Comparison of ENCODE assay signal across 9 cellular contexts in the genomic region with DNA sequence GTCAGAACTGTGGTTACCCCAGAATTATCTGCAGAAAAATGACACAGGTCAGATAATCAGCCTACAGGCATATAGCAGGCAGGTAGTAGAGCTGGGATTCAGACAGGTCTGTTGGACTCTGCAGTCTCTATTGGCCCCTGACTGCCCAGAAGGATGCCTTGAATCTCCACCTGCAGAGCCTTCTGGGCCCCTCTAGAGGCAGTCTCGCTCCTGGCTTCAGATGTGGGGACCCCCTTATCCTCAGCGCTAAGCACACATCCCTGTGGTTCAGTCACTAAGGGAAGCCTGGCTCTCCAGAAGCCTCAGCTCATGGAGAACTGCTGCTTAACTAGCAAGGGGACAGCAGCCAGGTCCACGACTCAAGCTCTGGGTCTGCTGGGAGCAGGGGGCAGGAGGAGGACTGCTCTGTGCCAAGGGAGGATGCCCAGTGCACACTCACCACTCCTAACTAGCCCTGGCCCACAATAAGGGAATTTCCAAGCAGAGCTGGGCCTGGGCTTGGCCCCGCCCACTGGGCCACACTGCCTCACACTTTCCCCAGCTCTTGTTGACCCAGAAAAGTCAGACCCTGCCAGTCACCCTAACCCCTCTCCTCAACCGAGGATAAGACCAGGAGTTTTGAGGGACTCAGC. TPM values are rescaled to one million over a fixed set of nuclear protein-coding genes. Genes with fewer than 3 reads are reported as not detected.
A peak's percentile ranks its signal among the peaks of the same experiment; 100 is the strongest.
DNase-seq lines count a peak whose midpoint lies in the region; ATAC-seq, FAIRE-seq and TF ChIP-seq lines count a peak whose summit lies in the region.
"Had no signal": no experiment of that assay in that cellular context is flagged by ENCODE, and none has a peak within 500 bp of the region (broad histone marks: within the 10 kb centered on the region; RNA-seq: fewer than 3 reads in every experiment).

No MANE protein-coding gene starts in this region.

- H3K4me1 ChIP-seq in mucosa of descending colon (ENCODE audit: low read depth) = peaks cover 38% of the 10 kb centered on the region

- no peak overlapping the region for H3K27ac ChIP-seq in AG04450 (ENCODE audit: low read depth, low read length)

- no peak for DNase-seq in AG04450 (ENCODE audit: low read depth, low spot score)
- no peak for DNase-seq in GM18507 (ENCODE audit: extremely low spot score, insufficient read length, low read depth)
- DNase-seq in mucosa of descending colon = peak in 1 of 3 donors; percentile 62
- no peak for DNase-seq in mucosa of gallbladder (ENCODE audit: low spot score)
- no peak for DNase-seq in hypothalamus (lab: John Stamatoyannopoulos, UW)

- CTCF ChIA-PET in AG04450 (lab: Charles Lee) = no interaction called here

- intact Hi-C loops in mucosa of descending colon (cut with DNase I, micrococcal nuclease) = no loop called here

- ATAC-seq in mucosa of descending colon (peak; percentile 39), HG03442 (IDR thresholded peaks at IDR 0.05; ENCODE audit: unreplicated experiment) (no peak), HG02610 (IDR thresholded peaks at IDR 0.05; ENCODE audit: unreplicated experiment) (no peak)

- TF ChIP-seq CTCF in AG04450 (IDR thresholded peaks at IDR 0.05; ENCODE audit: low read depth, low read length) (peak; percentile 14; the same call in 1 of the 2 replicates), mucosa of descending colon (IDR thresholded peaks at IDR 0.05) (no peak)

- no peaks in the 10 kb centered on the region for H3K27me3 Mint-ChIP-seq in activated naive CD4-positive, alpha-beta T cell treated with anti-CD3 and anti-CD28 coated beads, Interleukin-2, amount 50 U/mL, for 24 hours

- peak; percentile 46 for FAIRE-seq in GM18507 (lab: Jason Lieb, UNC)
- FAIRE-seq: bronchial epithelial cell had no signal

- H3K4me1 Mint-ChIP-seq in activated naive CD4-positive, alpha-beta T cell treated with anti-CD3 and anti-CD28 coated beads, Interleukin-2, amount 50 U/mL, for 24 hours = peaks cover 52% of the 10 kb centered on the region

- H3K36me3 Mint-ChIP-seq in activated naive CD4-positive, alpha-beta T cell treated with anti-CD3 and anti-CD28 coated beads, Interleukin-2, amount 50 U/mL, for 24 hours = peaks cover 2% of the 10 kb centered on the region

- H3K36me3 ChIP-seq in mucosa of descending colon (ENCODE audit: low read depth) = no peaks in the 10 kb centered on the region

- H3K9me3 ChIP-seq in AG04450 (ENCODE audit: control insufficient read depth, insufficient read depth, low read length) = no peaks in the 10 kb centered on the region
- no peaks in the 10 kb centered on the region for H3K9me3 ChIP-seq in mucosa of descending colon

- H3K4me3 Mint-ChIP-seq in activated naive CD4-positive, alpha-beta T cell treated with anti-CD3 and anti-CD28 coated beads, Interleukin-2, amount 50 U/mL, for 24 hours = no peak overlapping the region

- H3K27me3 ChIP-seq in AG04450 (ENCODE audit: control insufficient read depth, insufficient read depth, low read length) = no peaks in the 10 kb centered on the region

- POLR2A ChIA-PET in AG04450 (lab: Yijun Ruan, JAX) = no interaction called here

- no peaks in the 10 kb centered on the region for H3K9me3 Mint-ChIP-seq in activated naive CD4-positive, alpha-beta T cell treated with anti-CD3 and anti-CD28 coated beads, Interleukin-2, amount 50 U/mL, for 24 hours

- H3K4me3 ChIP-seq in AG04450 (ENCODE audit: low read depth, low read length) (no peak overlapping the region), mucosa of descending colon (no peak overlapping the region)

- peak overlapping the region; percentile 98 for H3K27ac Mint-ChIP-seq in activated naive CD4-positive, alpha-beta T cell treated with anti-CD3 and anti-CD28 coated beads, Interleukin-2, amount 50 U/mL, for 24 hours

RNA-seq across cellular contexts. Expression of a gene that starts 18.9 kb away (rescaled TPM):
- polyA plus RNA-seq in AG04450 (2011; rRNA removed) = 10.8 and 16.4 TPM in 2 replicates
- polyA minus RNA-seq in AG04450 (2011; rRNA and poly(A)+ RNA removed) = 13.9 and 16.0 TPM in 2 replicates
- total RNA-seq in mucosa of descending colon (100 to 1,000 TPM in 1 of 3 donors, 10 to 100 TPM in 2; 77.9 to 126 (median 84.1) TPM), mucosa of gallbladder (170 TPM)
